Comparison of ENCODE assay signal across 1 cellular context in genomic region chr2:76599732-76600368, GRCh38.
TF ChIP-seq lines count a peak whose summit lies in the region.

No MANE protein-coding gene starts in this region.

TF ChIP-seq in HCT116, 20 proteins besides CTCF, POLR2A, EP300 and RAD21 (continued from another document):
- TF ChIP-seq ZBTB33 (IDR thresholded peaks at IDR 0.05; ENCODE audit: extremely low read depth, insufficient replicate concordance, low read length) = no peak
- TF ChIP-seq POLR2AphosphoS5 (IDR thresholded peaks at IDR 0.05; ENCODE audit: low read depth, low read length) = no peak
- TF ChIP-seq EZH2phosphoT487 (IDR thresholded peaks at IDR 0.05; ENCODE audit: borderline replicate concordance) = no peak
TF ChIP-seq in HCT116: peak in this region for 0.
